In the genomic region with DNA sequence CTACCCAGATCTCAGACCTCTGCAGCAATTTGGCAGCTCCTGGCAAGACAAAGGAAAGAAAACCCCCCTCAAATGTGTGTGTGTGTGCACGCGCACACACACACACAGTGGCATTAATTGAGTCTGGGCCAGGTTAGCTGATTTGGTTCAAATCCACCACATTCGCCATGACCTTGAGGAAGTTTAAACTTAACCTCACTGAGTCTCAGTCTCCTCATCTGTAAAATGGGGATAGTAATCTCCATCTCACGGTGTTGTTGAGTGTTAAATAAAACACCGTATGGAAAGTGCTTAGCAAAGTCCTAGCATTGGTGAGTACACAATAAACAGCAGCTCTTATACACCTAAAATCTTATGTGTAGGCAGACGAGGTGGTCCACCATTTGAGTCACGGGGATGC, we compare ENCODE assay signal across 24 cellular contexts. TPM values are rescaled to one million over a fixed set of nuclear protein-coding genes. Genes with fewer than 3 reads are reported as not detected.
"Had no signal": no experiment of that assay in that cellular context is flagged by ENCODE, and none has a peak within 500 bp of the region (broad histone marks: within the 10 kb centered on the region; RNA-seq: fewer than 3 reads in every experiment).

No MANE protein-coding gene starts in this region.

- DNase-seq: activated CD4-positive, alpha-beta T cell treated with anti-CD3 and anti-CD28 coated beads, Interleukin-2, amount 10 ng/mL, durations not matched to agents 24 days and 14 days; activated CD4-positive, CD25-positive, alpha-beta regulatory T cell; activated CD4-positive, CD25-positive, alpha-beta regulatory T cell treated with anti-CD3 and anti-CD28 coated beads, Interleukin-2, amount 50 U/mL, for 72 hours; activated effector memory CD4-positive, alpha-beta T cell treated with Interleukin-2 at 50 U/mL for 16 hours; activated gamma-delta T cell treated with Interleukin-2 at 50 U/mL for 16 hours; activated naive CD4-positive, alpha-beta T cell treated with anti-CD3 and anti-CD28 coated beads, Interleukin-2, amount 50 U/mL, for 16 hours; activated naive CD4-positive, alpha-beta T cell treated with Interleukin-2 at 50 U/mL for 16 hours; activated T-cell treated with anti-CD3 and anti-CD28 coated beads, Interleukin-2, amount 50 U/mL, for 4 hours; amniotic stem cell; anterior cingulate cortex; brain microvascular endothelial cell; dorsolateral prefrontal cortex; effector memory CD4-positive, alpha-beta T cell; foreskin keratinocyte; glutamatergic neuron; T-helper 1 cell; T-helper 17 cell had no signal

- H3K27me3 ChIP-seq: brain microvascular endothelial cell, gastrocnemius medialis had no signal

- H3K27ac ChIP-seq: brain microvascular endothelial cell, coronary artery, dorsolateral prefrontal cortex, foreskin keratinocyte, gastrocnemius medialis, heart left ventricle had no signal

- H3K36me3 ChIP-seq: brain microvascular endothelial cell, gastrocnemius medialis, heart left ventricle had no signal

- H3K4me3 ChIP-seq: coronary artery, dorsolateral prefrontal cortex, gastrocnemius medialis, heart left ventricle had no signal

- FAIRE-seq: astrocyte had no signal

- H3K9me3 ChIP-seq: gastrocnemius medialis, heart left ventricle had no signal

- ATAC-seq: activated T-cell treated with anti-CD3 and anti-CD28 coated beads, Interleukin-2, amount 50 U/mL, for 4 hours; activated T-helper 17 cell treated with anti-CD3 and anti-CD28 coated beads, Interleukin-2, amount 50 U/mL, for 72 hours; T-helper 17 cell had no signal

RNA-seq across cellular contexts. Expression of gene LOXL4, which starts 4.9 kb away (rescaled TPM):
- total RNA-seq: activated CD4-positive, alpha-beta memory T cell treated with anti-CD3 and anti-CD28 coated beads for 36 hours; activated CD4-positive, alpha-beta T cell treated with anti-CD3 and anti-CD28 coated beads for 36 hours; activated CD4-positive, alpha-beta T cell treated with anti-CD3 and anti-CD28 coated beads, Interleukin-2, amount 10 ng/mL, durations not matched to agents 24 days and 14 days; activated T-cell treated with anti-CD3 and anti-CD28 coated beads, Interleukin-2, amount 50 U/mL, for 4 hours; activated T-helper 17 cell treated with anti-CD3 and anti-CD28 coated beads, Interleukin-2, amount 50 U/mL, for 72 hours; T-helper 17 cell had no signal
